ENCODE assay signal across 9 cellular contexts in genomic region chr7:16668049-16668858, GRCh38.
DNase-seq lines count a peak whose midpoint lies in the region; ATAC-seq and TF ChIP-seq lines count a peak whose summit lies in the region.
"Had no signal": no experiment of that assay in that cellular context is flagged by ENCODE, and none has a peak within 500 bp of the region (broad histone marks: within the 10 kb centered on the region; RNA-seq: fewer than 3 reads in every experiment).

No MANE protein-coding gene starts in this region.

- ATAC-seq in GM18520 (IDR thresholded peaks at IDR 0.05; ENCODE audit: unreplicated experiment) (no peak), HG02870 (IDR thresholded peaks at IDR 0.05; ENCODE audit: unreplicated experiment) (no peak), GM18502 (IDR thresholded peaks at IDR 0.05; ENCODE audit: poor library complexity, unreplicated experiment) (no peak)
- ATAC-seq: T-helper 17 cell had no signal

- no peak for TF ChIP-seq CTCF in nephron progenitor cell (IDR thresholded peaks at IDR 0.05)

- peaks cover 16% of the 10 kb centered on the region for H3K4me1 Mint-ChIP-seq in nephron progenitor cell

- no peak overlapping the region for H3K4me3 Mint-ChIP-seq in nephron progenitor cell
- H3K4me3 Mint-ChIP-seq: T-helper 17 cell had no signal

- peak overlapping the region; percentile 56 for H3K27ac Mint-ChIP-seq in nephron progenitor cell
- H3K27ac Mint-ChIP-seq: T-helper 17 cell had no signal

- peaks cover 87% of the 10 kb centered on the region for H3K36me3 Mint-ChIP-seq in nephron progenitor cell (ENCODE audit: low read depth)

- H3K27me3 Mint-ChIP-seq in nephron progenitor cell (ENCODE audit: low read depth, poor library complexity) = no peaks in the 10 kb centered on the region
- H3K27me3 Mint-ChIP-seq: T-helper 17 cell had no signal

- DNase-seq in AG20443 (ENCODE audit: low spot score) (peak; percentile 93), NCI-H226 (peak; percentile 100), epidermal melanocyte (ENCODE audit: insufficient read length, low spot score) (peak; percentile 46), nephron progenitor cell (no peak), cerebellar cortex (ENCODE audit: low spot score) (no peak)
- DNase-seq: T-helper 17 cell had no signal

- H3K9me3 Mint-ChIP-seq in nephron progenitor cell = peaks cover 30% of the 10 kb centered on the region

Comparison
In these comparisons a context has a peak if more than half of its experiments do, and no peak if none do; other contexts are left out.
1. DNase-seq: peak in AG20443 (single experiment), NCI-H226 (single experiment) and epidermal melanocyte (single experiment); none in nephron progenitor cell (single experiment) and cerebellar cortex (single experiment).